Comparison of ENCODE assay signal across 30 cellular contexts in genomic region chr20:20371681-20372080, GRCh38. TPM values are rescaled to one million over a fixed set of nuclear protein-coding genes. Genes with fewer than 3 reads are reported as not detected.
DNase-seq lines count a peak whose midpoint lies in the region; FAIRE-seq and TF ChIP-seq lines count a peak whose summit lies in the region.
"Had no signal": no experiment of that assay in that cellular context is flagged by ENCODE, and none has a peak within 500 bp of the region (broad histone marks: within the 10 kb centered on the region; RNA-seq: fewer than 3 reads in every experiment).

No MANE protein-coding gene starts in this region.

- peak overlapping the region; percentile 7 for H3K4me3 Mint-ChIP-seq in astrocyte (ENCODE audit: unreplicated experiment)
- H3K4me3 Mint-ChIP-seq: activated B cell treated with CpG ODN at 0.5 μM for 24 hours; activated CD4-positive, alpha-beta memory T cell treated with anti-CD3 and anti-CD28 coated beads, Interleukin-2, amount 10 ng/mL, durations not matched to agents 7 days and 5 days; activated naive CD4-positive, alpha-beta T cell treated with anti-CD3 and anti-CD28 coated beads, Interleukin-2, amount 50 U/mL, for 24 hours; natural killer cell had no signal

- 28 to 31% (median 29%) methylated on average over 3 of the region's 3 CpGs for WGBS in spleen, 5 donors

- H3K4me2 ChIP-seq in astrocyte (ENCODE audit: low read length) (no peak overlapping the region), neural cell (ENCODE audit: low read length) (peak overlapping the region; percentile 93), MM.1S (ENCODE audit: low read depth, low read length) (no peak overlapping the region)

- H3K36me3 ChIP-seq in HUES6 (ENCODE audit: control insufficient read depth, insufficient read depth, low read length) (no peaks in the 10 kb centered on the region), astrocyte (ENCODE audit: insufficient read depth, low read length) (no peaks in the 10 kb centered on the region), neural cell (ENCODE audit: insufficient read depth, low read length) (no peaks in the 10 kb centered on the region), spleen (no peaks in the 10 kb centered on the region), MM.1S (replicated peaks; ENCODE audit: insufficient read depth, low read length) (no peaks in the 10 kb centered on the region)
- H3K36me3 ChIP-seq: right lobe of liver, thoracic aorta had no signal

- no peak for FAIRE-seq in astrocyte (lab: Jason Lieb, UNC)
- FAIRE-seq: GM12878 had no signal

- H2AFZ ChIP-seq in astrocyte (ENCODE audit: low read depth, low read length) (no peak overlapping the region), neural cell (ENCODE audit: low read depth, low read length) (no peak overlapping the region), MM.1S (ENCODE audit: low read length) (no peak overlapping the region)
- H2AFZ ChIP-seq: parathyroid adenoma had no signal

- H3K36me3 Mint-ChIP-seq in astrocyte (ENCODE audit: low read depth, unreplicated experiment), result no peaks in the 10 kb centered on the region
- H3K36me3 Mint-ChIP-seq: activated naive CD4-positive, alpha-beta T cell treated with anti-CD3 and anti-CD28 coated beads, Interleukin-2, amount 50 U/mL, for 24 hours; natural killer cell had no signal

- peaks cover 7% of the 10 kb centered on the region for H3K9me3 Mint-ChIP-seq in astrocyte (ENCODE audit: unreplicated experiment)
- H3K9me3 Mint-ChIP-seq: activated B cell treated with CpG ODN at 0.5 μM for 24 hours; activated CD4-positive, alpha-beta memory T cell treated with anti-CD3 and anti-CD28 coated beads, Interleukin-2, amount 10 ng/mL, durations not matched to agents 7 days and 5 days; activated naive CD4-positive, alpha-beta T cell treated with anti-CD3 and anti-CD28 coated beads, Interleukin-2, amount 50 U/mL, for 24 hours; natural killer cell had no signal

- H3F3A ChIP-seq in neural cell (ENCODE audit: insufficient read depth, low read length, poor library complexity, severe bottlenecking), result no peaks in the 10 kb centered on the region
- no peaks in the 10 kb centered on the region for H3F3A ChIP-seq in MM.1S (ENCODE audit: insufficient read depth, low read length)

- H3K27me3 ChIP-seq in HUES6 (ENCODE audit: control insufficient read depth, insufficient read depth, low read length) (peaks cover 97% of the 10 kb centered on the region), astrocyte (ENCODE audit: insufficient read depth, low read length) (peaks cover 62% of the 10 kb centered on the region), neural cell (ENCODE audit: insufficient read depth, low read depth, low read length) (peaks cover 5% of the 10 kb centered on the region), spleen (replicated peaks in 1 of 7) (peaks cover 12 to 96% (median 73%) of the 10 kb centered on the region in 7 donors), MM.1S (replicated peaks; ENCODE audit: insufficient read depth, low read length) (peaks cover 45% of the 10 kb centered on the region)

- TF ChIP-seq RAD21 in neural cell (conservative IDR thresholded peaks at IDR 0.05), result no peak

- TF ChIP-seq EP300 in neural cell (conservative IDR thresholded peaks at IDR 0.05; ENCODE audit: poor library complexity, severe bottlenecking), result no peak

- H3K4me3 ChIP-seq in HUES6 (ENCODE audit: low read depth, low read length), result peak overlapping the region; percentile 64
- H3K4me3 ChIP-seq in astrocyte (ENCODE audit: insufficient read depth, low read depth, low read length), result no peak overlapping the region
- H3K4me3 ChIP-seq in neural cell (ENCODE audit: low read length), result peak overlapping the region; percentile 83
- no peak overlapping the region for H3K4me3 ChIP-seq in spleen
- H3K4me3 ChIP-seq in MM.1S (ENCODE audit: low read length), result no peak overlapping the region
- H3K4me3 ChIP-seq: GM12878, right lobe of liver, thoracic aorta had no signal

- TF ChIP-seq POLR2A in spleen (IDR thresholded peaks at IDR 0.05), result no peak

- H3K4me1 ChIP-seq in HUES6 (ENCODE audit: control insufficient read depth, insufficient read depth, low read length), result peaks cover 35% of the 10 kb centered on the region
- H3K4me1 ChIP-seq in astrocyte (ENCODE audit: insufficient read depth, low read length), result no peaks in the 10 kb centered on the region
- H3K4me1 ChIP-seq in spleen, result peaks cover 14 to 32% (median 24%) of the 10 kb centered on the region in 6 donors
- H3K4me1 ChIP-seq in MM.1S (ENCODE audit: low read length), result no peaks in the 10 kb centered on the region
- H3K4me1 ChIP-seq: parathyroid adenoma had no signal

- peaks cover 6% of the 10 kb centered on the region for H3K4me1 Mint-ChIP-seq in astrocyte (ENCODE audit: low read depth, unreplicated experiment)

- H3K79me2 ChIP-seq in astrocyte (ENCODE audit: insufficient read depth, low read length) (no peaks in the 10 kb centered on the region), neural cell (replicated peaks; ENCODE audit: insufficient read depth, low read length) (peaks cover 37% of the 10 kb centered on the region), MM.1S (ENCODE audit: low read length) (no peaks in the 10 kb centered on the region)
- H3K79me2 ChIP-seq: parathyroid adenoma had no signal

- intact Hi-C loops in spleen (cut with DNase I; ENCODE audit: low total_unique reads), result no loop called here

- H3K27me3 Mint-ChIP-seq in astrocyte (ENCODE audit: low read depth, unreplicated experiment), result peaks cover 67% of the 10 kb centered on the region

- peak overlapping the region; percentile 51 for H3K9ac ChIP-seq in HUES6 (ENCODE audit: low read length)
- H3K9ac ChIP-seq in astrocyte (ENCODE audit: low read length), result no peak overlapping the region
- peak overlapping the region; percentile 45 for H3K9ac ChIP-seq in neural cell (ENCODE audit: low read length)
- H3K9ac ChIP-seq in MM.1S (ENCODE audit: low read length), result no peak overlapping the region
- H3K9ac ChIP-seq: parathyroid adenoma had no signal

- DNase-seq in activated CD8-positive, alpha-beta memory T cell treated with anti-CD3 and anti-CD28 coated beads, Interleukin-2, amount 50 U/mL, for 48 hours, result peak; percentile 3
- DNase-seq in activated CD8-positive, alpha-beta memory T cell treated with anti-CD3 and anti-CD28 coated beads, Interleukin-2, amount 50 U/mL, for 4 hours, result no peak
- DNase-seq in astrocyte (ENCODE audit: low read depth) (no peak), NCI-H2196 treated with DMSO at 0.1 percent for 48 hours (lab: John Stamatoyannopoulos, UW; ENCODE audit: unreplicated experiment) (no peak), spleen (no peak), MM.1S (no peak)
- DNase-seq: activated B cell treated with CpG ODN at 0.5 μM for 24 hours; activated CD4-positive, alpha-beta memory T cell treated with anti-CD3 and anti-CD28 coated beads, Interleukin-2, amount 10 ng/mL, durations not matched to agents 7 days and 5 days; COR-L47; foreskin fibroblast; hippocampal formation; islet precursor cell; natural killer cell; NCI-H2029; NK-92 treated with Interleukin-12 subunit alpha and Interleukin-12 subunit beta, amount 100 ng/mL, for 24 hours; right lobe of liver; SHP77 treated with DMSO at 0.1 percent for 48 hours; stimulated activated CD4-positive, alpha-beta T cell treated with anti-CD3 and anti-CD28 coated beads, Interleukin-4, amount 100 ng/mL, for 4 hours; stimulated activated naive CD4-positive, alpha-beta T cell; SW 1271; T1000 had no signal

- H3K9me3 ChIP-seq in HUES6 (ENCODE audit: control insufficient read depth, insufficient read depth, low read depth, low read length) (no peaks in the 10 kb centered on the region), astrocyte (ENCODE audit: insufficient read depth, low read depth, low read length) (peaks cover 4% of the 10 kb centered on the region), neural cell (ENCODE audit: low read length) (no peaks in the 10 kb centered on the region), spleen (no peaks in the 10 kb centered on the region), MM.1S (replicated peaks; ENCODE audit: insufficient read depth, low read length) (no peaks in the 10 kb centered on the region)
- H3K9me3 ChIP-seq: right lobe of liver, thoracic aorta had no signal

- no peak for TF ChIP-seq CTCF in astrocyte (IDR thresholded peaks at IDR 0.05; ENCODE audit: insufficient read depth, low read depth, low read length)
- no peak for TF ChIP-seq CTCF in neural cell (IDR thresholded peaks at IDR 0.05; ENCODE audit: poor library complexity, severe bottlenecking)
- no peak for TF ChIP-seq CTCF in spleen (IDR thresholded peaks at IDR 0.05 in 8 of 11, conservative IDR thresholded peaks at IDR 0.05 in 3 of 11)
- no peak for TF ChIP-seq CTCF in MM.1S (IDR thresholded peaks at IDR 0.05; ENCODE audit: low read length)

- H3K9me2 ChIP-seq in neural cell (ENCODE audit: insufficient read depth, low read length), result no peaks in the 10 kb centered on the region
- H3K9me2 ChIP-seq in MM.1S (replicated peaks; ENCODE audit: insufficient read depth, low read length), result no peaks in the 10 kb centered on the region

- peaks cover 4% of the 10 kb centered on the region for H4K20me1 ChIP-seq in astrocyte (ENCODE audit: insufficient read depth, low read length)
- peaks cover 6% of the 10 kb centered on the region for H4K20me1 ChIP-seq in neural cell (ENCODE audit: insufficient read depth)
- H4K20me1 ChIP-seq in MM.1S (ENCODE audit: insufficient read depth, low read length), result no peaks in the 10 kb centered on the region

- H3K27ac ChIP-seq in HUES6 (ENCODE audit: low read depth, low read length) (peak overlapping the region; percentile 53; the same call in 1 of the 2 replicates), astrocyte (ENCODE audit: low read depth, low read length) (no peak overlapping the region), neural cell (ENCODE audit: low read length) (no peak overlapping the region), spleen (no peak overlapping the region), MM.1S (ENCODE audit: low read length) (no peak overlapping the region)
- H3K27ac ChIP-seq: epithelial cell of prostate, parathyroid adenoma, right lobe of liver, thoracic aorta had no signal

- no peak overlapping the region for H3K27ac Mint-ChIP-seq in astrocyte (ENCODE audit: unreplicated experiment)
- H3K27ac Mint-ChIP-seq: activated B cell treated with CpG ODN at 0.5 μM for 24 hours; activated CD4-positive, alpha-beta memory T cell treated with anti-CD3 and anti-CD28 coated beads, Interleukin-2, amount 10 ng/mL, durations not matched to agents 7 days and 5 days; activated naive CD4-positive, alpha-beta T cell treated with anti-CD3 and anti-CD28 coated beads, Interleukin-2, amount 50 U/mL, for 24 hours; natural killer cell had no signal

TF ChIP-seq in neural cell, 6 proteins besides CTCF, POLR2A, EP300 and RAD21 (continues in another document):
- TF ChIP-seq EZH2 (IDR thresholded peaks at IDR 0.05; ENCODE audit: borderline replicate concordance, insufficient read depth, low read length, poor library complexity, severe bottlenecking), result no peak

RNA-seq across cellular contexts. Expression of gene INSM1, which starts 3.8 kb away (rescaled TPM):
- 0.09 TPM in 1 of 2 replicates, not detected in the other for total RNA-seq in astrocyte
- 8.6 and 9.4 TPM in 2 replicates for polyA plus RNA-seq in neural cell
- 16.6 and 17.1 TPM in 2 replicates for polyA minus RNA-seq in neural cell
- under 1 TPM in 4 of 7 donors, not detected in 3; 0.15 to 0.41 (median 0.29) TPM for total RNA-seq in spleen
- polyA plus RNA-seq in spleen, result under 1 TPM; 0.22 to 0.59 (median 0.46) TPM
- total RNA-seq: activated B cell treated with CpG ODN at 0.5 μM for 24 hours; activated CD4-positive, alpha-beta memory T cell treated with anti-CD3 and anti-CD28 coated beads, Interleukin-2, amount 10 ng/mL, durations not matched to agents 7 days and 5 days; liver; natural killer cell; right lobe of liver; thoracic aorta had no signal
- polyA plus RNA-seq: BJ, liver had no signal

Comparison
In these comparisons a context has a peak if more than half of its experiments do, and no peak if none do; other contexts are left out.
1. H3K4me3 ChIP-seq: peak in HUES6 (single experiment) and neural cell (single experiment); none in astrocyte (single experiment), spleen (0 of 8) and MM.1S (single experiment).
2. H3K9ac ChIP-seq: peak in HUES6 (single experiment) and neural cell (single experiment); none in astrocyte (single experiment) and MM.1S (single experiment).